11 cellular contexts compared by ENCODE assay signal in the genomic region with DNA sequence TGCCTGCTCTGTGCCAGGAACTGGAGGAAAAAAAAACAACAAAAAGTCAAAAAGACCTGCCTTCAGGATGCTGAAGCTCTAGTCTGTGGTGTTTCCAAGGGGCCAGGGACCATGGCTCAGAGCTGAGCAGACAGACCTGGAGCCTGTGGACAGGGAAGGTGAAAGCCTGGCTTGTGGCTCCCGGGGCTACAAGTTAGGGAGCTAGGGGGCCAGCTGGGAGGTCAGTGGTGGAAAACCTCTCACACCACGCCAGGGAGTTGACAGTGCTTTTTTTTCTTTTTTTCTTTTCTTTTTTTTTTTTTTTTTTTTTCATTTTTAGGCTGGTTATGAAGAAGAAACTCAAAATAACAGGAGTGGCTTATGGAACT. TPM values are rescaled to one million over a fixed set of nuclear protein-coding genes. Genes with fewer than 3 reads are reported as not detected.
DNase-seq lines count a peak whose midpoint lies in the region; ATAC-seq and TF ChIP-seq lines count a peak whose summit lies in the region.
"Had no signal": no experiment of that assay in that cellular context is flagged by ENCODE, and none has a peak within 500 bp of the region (broad histone marks: within the 10 kb centered on the region; RNA-seq: fewer than 3 reads in every experiment).

No MANE protein-coding gene starts in this region.

- H3K27me3 Mint-ChIP-seq in activated CD8-positive, alpha-beta T cell treated with anti-CD3 and anti-CD28 coated beads for 36 hours: no peaks in the 10 kb centered on the region
- H3K27me3 Mint-ChIP-seq in activated CD8-positive, alpha-beta T cell treated with anti-CD3 and anti-CD28 coated beads, Interleukin-2, amount 10 ng/mL, durations not matched to agents 7 days and 5 days (ENCODE audit: low read depth): no peaks in the 10 kb centered on the region
- H3K27me3 Mint-ChIP-seq in naive B cell: no peaks in the 10 kb centered on the region
- H3K27me3 Mint-ChIP-seq: progenitor cell of endocrine pancreas had no signal

- H3K9ac ChIP-seq in subcutaneous abdominal adipose tissue (ENCODE audit: low read length in 5 of 5): peak overlapping the region in 3 of 5 donors; percentile 61 to 85 (median 79)

- H3K27ac ChIP-seq in ascending aorta: peak overlapping the region; percentile 90 to 96
- H3K27ac ChIP-seq in subcutaneous abdominal adipose tissue (ENCODE audit: low read depth, low read length): peak overlapping the region; percentile 87

- TF ChIP-seq CTCF in activated CD8-positive, alpha-beta T cell treated with anti-CD3 and anti-CD28 coated beads for 36 hours (IDR thresholded peaks at IDR 0.05): no peak
- TF ChIP-seq CTCF in ascending aorta (IDR thresholded peaks at IDR 0.05): no peak

- intact Hi-C loops in activated CD8-positive, alpha-beta T cell treated with anti-CD3 and anti-CD28 coated beads for 36 hours (cut with micrococcal nuclease): loop anchor here (5.0 kb wide), 1 partner anchor 39 kb away; a partner anchor contains a TSS
- intact Hi-C loops in ascending aorta (cut with DNase I): loop anchor here (5.0 kb wide), 2 partner anchors 384 to 454 kb away; a partner anchor contains a TSS

- CTCF ChIA-PET in activated CD8-positive, alpha-beta T cell treated with anti-CD3 and anti-CD28 coated beads for 36 hours (lab: Charles Lee): interaction anchor here (1.8 kb wide), 1 partner anchor 40 kb away, joined by 4 read pairs; a partner anchor contains a TSS
- CTCF ChIA-PET in activated CD8-positive, alpha-beta T cell treated with anti-CD3 and anti-CD28 coated beads, Interleukin-2, amount 10 ng/mL, durations not matched to agents 7 days and 5 days (lab: Charles Lee): interaction anchor here (1.0 to 1.5 kb wide), 2 partner anchors 13 to 40 kb away, joined by 4 read pairs; a partner anchor contains a TSS

- peaks cover 15% of the 10 kb centered on the region for H3K4me1 Mint-ChIP-seq in activated CD8-positive, alpha-beta T cell treated with anti-CD3 and anti-CD28 coated beads for 36 hours (ENCODE audit: low read depth)
- H3K4me1 Mint-ChIP-seq in activated CD8-positive, alpha-beta T cell treated with anti-CD3 and anti-CD28 coated beads, Interleukin-2, amount 10 ng/mL, durations not matched to agents 7 days and 5 days (ENCODE audit: low read depth): peaks cover 20% of the 10 kb centered on the region
- peaks cover 9 to 12% (median 9%) of the 10 kb centered on the region in 3 donors for H3K4me1 Mint-ChIP-seq in naive B cell

- no peak for ATAC-seq in activated CD8-positive, alpha-beta T cell treated with anti-CD3 and anti-CD28 coated beads for 36 hours
- no peak for ATAC-seq in activated CD8-positive, alpha-beta T cell treated with anti-CD3 and anti-CD28 coated beads, Interleukin-2, amount 10 ng/mL, durations not matched to agents 7 days and 5 days
- ATAC-seq in naive B cell (ENCODE audit: low read depth in 2 of 2) (no peak), HG03159 (IDR thresholded peaks at IDR 0.05; ENCODE audit: unreplicated experiment) (no peak)

- peak overlapping the region; percentile 53 for H3K27ac Mint-ChIP-seq in activated CD8-positive, alpha-beta T cell treated with anti-CD3 and anti-CD28 coated beads for 36 hours
- H3K27ac Mint-ChIP-seq in activated CD8-positive, alpha-beta T cell treated with anti-CD3 and anti-CD28 coated beads, Interleukin-2, amount 10 ng/mL, durations not matched to agents 7 days and 5 days: no peak overlapping the region
- H3K27ac Mint-ChIP-seq in naive B cell: peak overlapping the region in 1 of 6 donors; percentile 73

- H3K36me3 ChIP-seq in ascending aorta (peaks cover 9 to 15% of the 10 kb centered on the region in 2 donors), subcutaneous abdominal adipose tissue (ENCODE audit: control insufficient read depth in 5 of 5, insufficient read depth in 5 of 5, low read length in 5 of 5) (peaks cover 0 to 18% (median 16%) of the 10 kb centered on the region in 5 donors)

- no peaks in the 10 kb centered on the region for H3K9me3 Mint-ChIP-seq in activated CD8-positive, alpha-beta T cell treated with anti-CD3 and anti-CD28 coated beads for 36 hours
- H3K9me3 Mint-ChIP-seq in activated CD8-positive, alpha-beta T cell treated with anti-CD3 and anti-CD28 coated beads, Interleukin-2, amount 10 ng/mL, durations not matched to agents 7 days and 5 days (ENCODE audit: insufficient read depth): no peaks in the 10 kb centered on the region
- no peaks in the 10 kb centered on the region for H3K9me3 Mint-ChIP-seq in naive B cell

- no peak for DNase-seq in activated CD8-positive, alpha-beta T cell treated with anti-CD3 and anti-CD28 coated beads for 36 hours
- DNase-seq in activated CD8-positive, alpha-beta T cell treated with anti-CD3 and anti-CD28 coated beads, Interleukin-2, amount 10 ng/mL, durations not matched to agents 7 days and 5 days: no peak
- DNase-seq in ascending aorta (ENCODE audit: low spot score in 2 of 2): no peak
- no peak for DNase-seq in naive B cell
- DNase-seq in superior temporal gyrus (ENCODE audit: extremely low spot score): no peak
- no peak for DNase-seq in NCI-H146 treated with DMSO at 0.1 percent for 48 hours (lab: John Stamatoyannopoulos, UW; ENCODE audit: unreplicated experiment)
- DNase-seq: ACHN, SW 1271 had no signal

- no peaks in the 10 kb centered on the region for H3K36me3 Mint-ChIP-seq in activated CD8-positive, alpha-beta T cell treated with anti-CD3 and anti-CD28 coated beads for 36 hours (ENCODE audit: low read depth)
- peaks cover 13% of the 10 kb centered on the region for H3K36me3 Mint-ChIP-seq in activated CD8-positive, alpha-beta T cell treated with anti-CD3 and anti-CD28 coated beads, Interleukin-2, amount 10 ng/mL, durations not matched to agents 7 days and 5 days (ENCODE audit: low read depth)
- no peaks in the 10 kb centered on the region for H3K36me3 Mint-ChIP-seq in naive B cell

- no peak overlapping the region for H3K4me3 Mint-ChIP-seq in activated CD8-positive, alpha-beta T cell treated with anti-CD3 and anti-CD28 coated beads for 36 hours
- H3K4me3 Mint-ChIP-seq in activated CD8-positive, alpha-beta T cell treated with anti-CD3 and anti-CD28 coated beads, Interleukin-2, amount 10 ng/mL, durations not matched to agents 7 days and 5 days: no peak overlapping the region
- peak overlapping the region in 7 of 8 donors; percentile 36 to 85 (median 51) for H3K4me3 Mint-ChIP-seq in naive B cell

- H3K27me3 ChIP-seq in ascending aorta: no peaks in the 10 kb centered on the region
- no peaks in the 10 kb centered on the region for H3K27me3 ChIP-seq in subcutaneous abdominal adipose tissue (ENCODE audit: control insufficient read depth in 5 of 5, insufficient read depth in 4 of 5, low read length in 5 of 5)

- POLR2A ChIA-PET in activated CD8-positive, alpha-beta T cell treated with anti-CD3 and anti-CD28 coated beads for 36 hours (lab: Charles Lee): interaction anchor here (0.9 kb wide), 1 partner anchor 15 kb away, joined by 3 read pairs; no protein-coding TSS in a partner anchor
- POLR2A ChIA-PET in activated CD8-positive, alpha-beta T cell treated with anti-CD3 and anti-CD28 coated beads, Interleukin-2, amount 10 ng/mL, durations not matched to agents 7 days and 5 days (lab: Charles Lee): interaction anchor here (4.0 kb wide), 1 partner anchor 40 kb away, joined by 33 read pairs; a partner anchor contains a TSS

- H3K9me3 ChIP-seq in ascending aorta (no peaks in the 10 kb centered on the region), subcutaneous abdominal adipose tissue (ENCODE audit: control insufficient read depth in 5 of 5, low read length in 5 of 5) (no peaks in the 10 kb centered on the region)

- H3K4me3 ChIP-seq in ascending aorta (no peak overlapping the region), subcutaneous abdominal adipose tissue (ENCODE audit: low read depth in 1 of 5, low read length in 5 of 5) (no peak overlapping the region)

- peaks cover 12 to 22% of the 10 kb centered on the region in 2 donors for H3K4me1 ChIP-seq in ascending aorta
- H3K4me1 ChIP-seq in subcutaneous abdominal adipose tissue (ENCODE audit: control insufficient read depth in 5 of 5, insufficient read depth in 5 of 5, low read length in 5 of 5): peaks cover 2 to 41% (median 32%) of the 10 kb centered on the region in 5 donors

RNA-seq across cellular contexts. Expression of a gene that starts 1.2 kb away (rescaled TPM):
- total RNA-seq in activated CD8-positive, alpha-beta T cell treated with anti-CD3 and anti-CD28 coated beads for 36 hours: 10 to 100 TPM; 15.4 to 17.1 TPM
- total RNA-seq in activated CD8-positive, alpha-beta T cell treated with anti-CD3 and anti-CD28 coated beads, Interleukin-2, amount 10 ng/mL, durations not matched to agents 7 days and 5 days: 10 to 100 TPM; 22.9 to 26.8 TPM
- total RNA-seq in ascending aorta: 68.3 TPM
- polyA plus RNA-seq in naive B cell (ENCODE audit: low read depth in 6 of 6): 1 to 10 TPM; 4.2 to 8.4 (median 6.0) TPM

RNA-seq across cellular contexts. Expression of a gene that starts 40.3 kb away (rescaled TPM):
- 100 to 1,000 TPM; 108 to 109 TPM for total RNA-seq in activated CD8-positive, alpha-beta T cell treated with anti-CD3 and anti-CD28 coated beads for 36 hours
- total RNA-seq in activated CD8-positive, alpha-beta T cell treated with anti-CD3 and anti-CD28 coated beads, Interleukin-2, amount 10 ng/mL, durations not matched to agents 7 days and 5 days: 100 to 1,000 TPM; 128 to 136 TPM
- total RNA-seq in ascending aorta: 24.7 TPM
- 10 to 100 TPM; 15.7 to 35.7 (median 20.8) TPM for polyA plus RNA-seq in naive B cell (ENCODE audit: low read depth in 6 of 6)

Comparison
In these comparisons a context has a peak if more than half of its experiments do, and no peak if none do; other contexts are left out.
1. H3K4me3 Mint-ChIP-seq: peak in naive B cell (7 of 8); none in activated CD8-positive, alpha-beta T cell treated with anti-CD3 and anti-CD28 coated beads for 36 hours (single experiment) and activated CD8-positive, alpha-beta T cell treated with anti-CD3 and anti-CD28 coated beads, Interleukin-2, amount 10 ng/mL, durations not matched to agents 7 days and 5 days (single experiment).